ENCODE assay signal across 14 cellular contexts in the genomic region with DNA sequence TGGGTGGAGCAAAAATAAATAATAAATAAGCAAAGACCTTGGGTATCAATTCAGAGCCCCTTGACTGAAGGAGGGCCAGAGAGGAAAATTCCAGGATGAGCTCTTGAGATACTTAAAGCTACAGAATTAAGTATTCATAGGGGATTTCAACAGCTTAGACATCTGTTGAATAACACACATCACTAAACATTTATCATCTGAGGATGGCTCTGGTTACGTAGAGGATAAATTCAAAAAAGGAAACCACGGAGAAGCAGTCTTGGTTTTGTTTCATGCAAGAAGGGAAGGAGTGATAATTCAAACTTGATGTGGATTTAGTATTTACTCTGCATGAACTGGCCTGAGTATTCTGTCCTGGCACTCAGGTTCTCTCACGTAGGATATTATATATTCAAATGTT. TPM values are rescaled to one million over a fixed set of nuclear protein-coding genes. Genes with fewer than 3 reads are reported as not detected.
"Had no signal": no experiment of that assay in that cellular context is flagged by ENCODE, and none has a peak within 500 bp of the region (broad histone marks: within the 10 kb centered on the region; RNA-seq: fewer than 3 reads in every experiment).

No MANE protein-coding gene starts in this region.

- H3K4me3 ChIP-seq: colonic mucosa, gastroesophageal sphincter, hepatocyte, thyroid gland, vagina had no signal

- H3K9me3 ChIP-seq: colonic mucosa, gastroesophageal sphincter, thyroid gland, vagina had no signal

- DNase-seq: activated CD4-positive, alpha-beta memory T cell treated with anti-CD3 and anti-CD28 coated beads, Interleukin-2, amount 10 ng/mL, durations not matched to agents 7 days and 5 days; activated CD4-positive, alpha-beta T cell treated with anti-CD3 and anti-CD28 coated beads for 36 hours; activated CD8-positive, alpha-beta memory T cell treated with anti-CD3 and anti-CD28 coated beads, Interleukin-2, amount 50 U/mL, for 4 hours; colonic mucosa; kidney glomerular epithelial cell; midbrain; naive B cell; small intestine; T1000; thyroid gland had no signal

- H3K27ac ChIP-seq: colonic mucosa, gastroesophageal sphincter, hepatocyte, thyroid gland, vagina had no signal

- H3K36me3 ChIP-seq: colonic mucosa, gastroesophageal sphincter, thyroid gland, vagina had no signal

- H3K4me1 ChIP-seq: colonic mucosa had no signal

- H3K27me3 ChIP-seq: colonic mucosa, gastroesophageal sphincter, hepatocyte, thyroid gland, vagina had no signal

- ATAC-seq: activated CD4-positive, alpha-beta T cell treated with anti-CD3 and anti-CD28 coated beads for 36 hours; gastroesophageal sphincter; stimulated activated effector memory CD8-positive, alpha-beta T cell treated with anti-CD3 and anti-CD28 coated beads, Interleukin-12 subunit alpha, Interleukin-12 subunit beta, amount 100 ng/mL, for 72 hours had no signal

RNA-seq across cellular contexts. Expression of a gene that starts 29.8 kb away (rescaled TPM):
- total RNA-seq: activated CD4-positive, alpha-beta memory T cell treated with anti-CD3 and anti-CD28 coated beads, Interleukin-2, amount 10 ng/mL, durations not matched to agents 7 days and 5 days; activated CD4-positive, alpha-beta T cell treated with anti-CD3 and anti-CD28 coated beads for 36 hours had no signal
